10 cellular contexts compared by ENCODE assay signal in the genomic region with DNA sequence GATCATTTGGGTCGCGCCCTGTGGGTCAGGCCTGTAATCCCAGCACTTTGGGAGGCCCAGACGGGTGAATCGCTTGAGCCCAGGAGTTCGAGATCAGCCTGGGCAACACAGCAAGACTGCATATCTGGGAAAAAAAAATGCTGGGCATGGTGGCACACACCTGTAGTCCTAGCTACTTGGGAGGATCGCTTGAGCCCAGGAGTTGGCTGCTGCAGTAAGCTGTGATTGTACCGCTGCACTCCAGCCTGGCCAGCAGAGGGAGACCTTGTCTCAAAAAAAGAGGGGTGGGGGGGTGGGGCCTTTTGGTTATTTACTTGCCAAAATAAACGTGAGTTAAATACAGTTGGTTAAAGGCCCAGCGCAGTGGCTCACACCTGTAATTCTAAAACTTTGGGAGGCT. TPM values are rescaled to one million over a fixed set of nuclear protein-coding genes. Genes with fewer than 3 reads are reported as not detected.
DNase-seq lines count a peak whose midpoint lies in the region; ATAC-seq and TF ChIP-seq lines count a peak whose summit lies in the region.
"Had no signal": no experiment of that assay in that cellular context is flagged by ENCODE, and none has a peak within 500 bp of the region (broad histone marks: within the 10 kb centered on the region; RNA-seq: fewer than 3 reads in every experiment).

No MANE protein-coding gene starts in this region.

- peaks cover 50% of the 10 kb centered on the region for H3K9me3 ChIP-seq in vagina

- no peaks in the 10 kb centered on the region for H3K36me3 ChIP-seq in vagina

- no peak for TF ChIP-seq EP300 in Ishikawa (IDR thresholded peaks at IDR 0.05; ENCODE audit: borderline replicate concordance)

- no peaks in the 10 kb centered on the region for H3K4me1 ChIP-seq in vagina
- H3K4me1 ChIP-seq: ascending aorta had no signal

- no peak for TF ChIP-seq POLR2A in vagina (IDR thresholded peaks at IDR 0.05)

- TF ChIP-seq CTCF in vagina (IDR thresholded peaks at IDR 0.05): no peak

- ATAC-seq in GM19395 (IDR thresholded peaks at IDR 0.05; ENCODE audit: unreplicated experiment) (no peak), HG02588 (IDR thresholded peaks at IDR 0.05; ENCODE audit: unreplicated experiment) (no peak)

- no peaks in the 10 kb centered on the region for H3K27me3 ChIP-seq in vagina
- H3K27me3 ChIP-seq: ascending aorta had no signal

- intact Hi-C loops in vagina (cut with DNase I): no loop called here

- no peak overlapping the region for H3K4me3 ChIP-seq in vagina
- H3K4me3 ChIP-seq: ascending aorta had no signal

- DNase-seq in DMS 273 (lab: John Stamatoyannopoulos, UW; ENCODE audit: unreplicated experiment) (peak; percentile 63), kidney tubule cell (ENCODE audit: low spot score) (peak; percentile 11), vagina (ENCODE audit: extremely low spot score in 2 of 2) (no peak), NCI-H774 (lab: John Stamatoyannopoulos, UW) (no peak)
- DNase-seq in activated CD4-positive, alpha-beta T cell treated with anti-CD3 and anti-CD28 coated beads, Interleukin-2, amount 50 U/mL, for 48 hours: peak; percentile 12 to 36
- DNase-seq: NCI-H1092 had no signal

- H3K27ac ChIP-seq in vagina: no peak overlapping the region
- H3K27ac ChIP-seq: ascending aorta had no signal

- peak; percentile 57 for TF ChIP-seq RAD21 in Ishikawa (IDR thresholded peaks at IDR 0.05; ENCODE audit: low read depth)

TF ChIP-seq in Ishikawa, 13 proteins besides CTCF, POLR2A, EP300 and RAD21:
- TF ChIP-seq CREB1 (IDR thresholded peaks at IDR 0.05; ENCODE audit: low read depth) (no peak), EGR1 (IDR thresholded peaks at IDR 0.05) (no peak), TCF12 (IDR thresholded peaks at IDR 0.05; ENCODE audit: low read depth) (no peak), YY1 (IDR thresholded peaks at IDR 0.05; ENCODE audit: low read depth) (no peak), TEAD4 (IDR thresholded peaks at IDR 0.05) (no peak), CEBPB (IDR thresholded peaks at IDR 0.05) (no peak), ZBTB7A (IDR thresholded peaks at IDR 0.05; ENCODE audit: low read depth) (no peak), TAF1 (IDR thresholded peaks at IDR 0.05; ENCODE audit: low read depth) (no peak), NFIC (IDR thresholded peaks at IDR 0.05) (no peak), FOXM1 (IDR thresholded peaks at IDR 0.05; ENCODE audit: borderline replicate concordance, low read depth) (no peak)
- TF ChIP-seq, protein P1, sequence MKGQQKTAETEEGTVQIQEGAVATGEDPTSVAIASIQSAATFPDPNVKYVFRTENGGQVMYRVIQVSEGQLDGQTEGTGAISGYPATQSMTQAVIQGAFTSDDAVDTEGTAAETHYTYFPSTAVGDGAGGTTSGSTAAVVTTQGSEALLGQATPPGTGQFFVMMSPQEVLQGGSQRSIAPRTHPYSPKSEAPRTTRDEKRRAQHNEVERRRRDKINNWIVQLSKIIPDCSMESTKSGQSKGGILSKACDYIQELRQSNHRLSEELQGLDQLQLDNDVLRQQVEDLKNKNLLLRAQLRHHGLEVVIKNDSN (IDR thresholded peaks at IDR 0.05): no peak
- TF ChIP-seq, protein P2, sequence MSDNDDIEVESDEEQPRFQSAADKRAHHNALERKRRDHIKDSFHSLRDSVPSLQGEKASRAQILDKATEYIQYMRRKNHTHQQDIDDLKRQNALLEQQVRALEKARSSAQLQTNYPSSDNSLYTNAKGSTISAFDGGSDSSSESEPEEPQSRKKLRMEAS (IDR thresholded peaks at IDR 0.05): no peak
- TF ChIP-seq, protein P3, sequence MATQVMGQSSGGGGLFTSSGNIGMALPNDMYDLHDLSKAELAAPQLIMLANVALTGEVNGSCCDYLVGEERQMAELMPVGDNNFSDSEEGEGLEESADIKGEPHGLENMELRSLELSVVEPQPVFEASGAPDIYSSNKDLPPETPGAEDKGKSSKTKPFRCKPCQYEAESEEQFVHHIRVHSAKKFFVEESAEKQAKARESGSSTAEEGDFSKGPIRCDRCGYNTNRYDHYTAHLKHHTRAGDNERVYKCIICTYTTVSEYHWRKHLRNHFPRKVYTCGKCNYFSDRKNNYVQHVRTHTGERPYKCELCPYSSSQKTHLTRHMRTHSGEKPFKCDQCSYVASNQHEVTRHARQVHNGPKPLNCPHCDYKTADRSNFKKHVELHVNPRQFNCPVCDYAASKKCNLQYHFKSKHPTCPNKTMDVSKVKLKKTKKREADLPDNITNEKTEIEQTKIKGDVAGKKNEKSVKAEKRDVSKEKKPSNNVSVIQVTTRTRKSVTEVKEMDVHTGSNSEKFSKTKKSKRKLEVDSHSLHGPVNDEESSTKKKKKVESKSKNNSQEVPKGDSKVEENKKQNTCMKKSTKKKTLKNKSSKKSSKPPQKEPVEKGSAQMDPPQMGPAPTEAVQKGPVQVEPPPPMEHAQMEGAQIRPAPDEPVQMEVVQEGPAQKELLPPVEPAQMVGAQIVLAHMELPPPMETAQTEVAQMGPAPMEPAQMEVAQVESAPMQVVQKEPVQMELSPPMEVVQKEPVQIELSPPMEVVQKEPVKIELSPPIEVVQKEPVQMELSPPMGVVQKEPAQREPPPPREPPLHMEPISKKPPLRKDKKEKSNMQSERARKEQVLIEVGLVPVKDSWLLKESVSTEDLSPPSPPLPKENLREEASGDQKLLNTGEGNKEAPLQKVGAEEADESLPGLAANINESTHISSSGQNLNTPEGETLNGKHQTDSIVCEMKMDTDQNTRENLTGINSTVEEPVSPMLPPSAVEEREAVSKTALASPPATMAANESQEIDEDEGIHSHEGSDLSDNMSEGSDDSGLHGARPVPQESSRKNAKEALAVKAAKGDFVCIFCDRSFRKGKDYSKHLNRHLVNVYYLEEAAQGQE (IDR thresholded peaks at IDR 0.05; ENCODE audit: low read depth): no peak

RNA-seq across cellular contexts. Expression of a gene that starts 9.8 kb away (rescaled TPM):
- total RNA-seq in vagina: 20.1 TPM

RNA-seq across cellular contexts. Expression of a gene that starts 36.0 kb away (rescaled TPM):
- 19.6 TPM for total RNA-seq in vagina

RNA-seq across cellular contexts. Expression of a gene that starts 59.9 kb away (rescaled TPM):
- 6.4 TPM for total RNA-seq in vagina

Comparison
In these comparisons a context has a peak if more than half of its experiments do, and no peak if none do; other contexts are left out.
1. DNase-seq: peak in DMS 273 (single experiment), activated CD4-positive, alpha-beta T cell treated with anti-CD3 and anti-CD28 coated beads, Interleukin-2, amount 50 U/mL, for 48 hours (2 of 2) and kidney tubule cell (single experiment); none in vagina (0 of 2) and NCI-H774 (single experiment).